ENCODE assay signal across 22 cellular contexts in the genomic region with DNA sequence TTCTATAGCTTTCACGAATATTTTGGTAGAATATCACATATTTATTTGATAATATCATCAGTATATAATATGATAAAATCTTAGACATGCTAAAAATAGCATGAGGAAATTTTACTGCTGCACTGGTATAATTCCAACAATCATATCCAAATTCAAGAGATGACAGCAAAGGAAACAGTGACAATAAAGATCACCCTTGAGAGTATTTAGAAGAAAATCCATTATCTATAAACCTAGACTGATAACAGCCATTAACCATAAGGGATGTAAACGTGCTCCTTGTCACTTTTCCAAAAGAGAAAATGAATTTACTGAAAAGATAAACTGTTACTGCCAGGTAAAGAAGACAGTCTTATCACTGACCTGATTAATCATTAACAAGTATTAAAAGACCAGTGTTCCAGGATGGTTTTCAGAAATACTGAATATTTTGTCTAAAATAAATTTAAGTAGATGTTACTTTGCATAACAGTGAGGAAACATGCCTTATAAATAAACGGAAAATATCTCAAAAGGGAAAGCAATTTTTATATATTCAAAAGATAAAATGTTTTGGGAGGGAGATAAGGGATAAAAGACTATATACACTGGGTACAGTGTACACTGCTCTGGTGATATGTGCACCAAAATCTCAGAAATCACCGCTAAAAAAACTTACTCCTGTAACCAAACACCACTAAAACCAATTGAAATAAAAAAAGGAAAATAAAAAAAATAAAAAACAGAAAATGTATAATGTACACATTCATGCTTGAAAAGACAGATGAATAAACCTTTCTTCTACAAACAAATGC.
"Had no signal": no experiment of that assay in that cellular context is flagged by ENCODE, and none has a peak within 500 bp of the region (broad histone marks: within the 10 kb centered on the region; RNA-seq: fewer than 3 reads in every experiment).

No MANE protein-coding gene starts in this region.

- H3K27ac ChIP-seq: ascending aorta, body of pancreas had no signal

- H3K36me3 ChIP-seq: ascending aorta had no signal

- H3K4me3 ChIP-seq: ascending aorta, body of pancreas had no signal

- H3K4me1 ChIP-seq: ascending aorta, body of pancreas had no signal

- H3K9me3 ChIP-seq: ascending aorta, body of pancreas had no signal

- H3K27me3 ChIP-seq: ascending aorta, body of pancreas had no signal

- DNase-seq: activated CD4-positive, alpha-beta T cell treated with anti-CD3 and anti-CD28 coated beads for 48 hours; activated CD4-positive, alpha-beta T cell treated with anti-CD3 and anti-CD28 coated beads, Interleukin-2, amount 50 U/mL, for 4 hours; activated CD4-positive, CD25-positive, alpha-beta regulatory T cell treated with anti-CD3 and anti-CD28 coated beads, Interleukin-2, amount 50 U/mL, for 72 hours; activated CD8-positive, alpha-beta memory T cell treated with anti-CD3 and anti-CD28 coated beads, Interleukin-2, amount 50 U/mL, for 48 hours; activated CD8-positive, alpha-beta T cell treated with anti-CD3 and anti-CD28 coated beads, Interleukin-2, amount 10 ng/mL, durations not matched to agents 7 days and 5 days; activated effector memory CD4-positive, alpha-beta T cell treated with Interleukin-2 at 50 U/mL for 16 hours; activated naive CD4-positive, alpha-beta T cell treated with Interleukin-2 at 50 U/mL for 16 hours; activated naive CD8-positive, alpha-beta T cell treated with anti-CD3 and anti-CD28 coated beads, Interleukin-2, amount 50 U/mL, for 24 hours; activated T-cell treated with anti-CD3 and anti-CD28 coated beads, Interleukin-2, amount 50 U/mL, for 1 hour; amniotic stem cell; body of pancreas; MM.1S; NCI-H1105; NCI-H1436; NCI-H1694 treated with DMSO at 0.1 percent for 48 hours; NCI-H2081; NCI-H510A treated with DMSO at 0.1 percent for 48 hours; RPMI8226 had no signal

- ATAC-seq: activated CD8-positive, alpha-beta T cell treated with anti-CD3 and anti-CD28 coated beads, Interleukin-2, amount 10 ng/mL, durations not matched to agents 7 days and 5 days; activated naive CD4-positive, alpha-beta T cell treated with anti-CD3 and anti-CD28 coated beads, Interleukin-2, amount 50 U/mL, for 72 hours; activated naive CD8-positive, alpha-beta T cell treated with anti-CD3 and anti-CD28 coated beads, Interleukin-2, amount 50 U/mL, for 24 hours; body of pancreas; Right ventricle myocardium inferior; WTC11 had no signal
